7 cellular contexts compared by ENCODE assay signal in the genomic region with DNA sequence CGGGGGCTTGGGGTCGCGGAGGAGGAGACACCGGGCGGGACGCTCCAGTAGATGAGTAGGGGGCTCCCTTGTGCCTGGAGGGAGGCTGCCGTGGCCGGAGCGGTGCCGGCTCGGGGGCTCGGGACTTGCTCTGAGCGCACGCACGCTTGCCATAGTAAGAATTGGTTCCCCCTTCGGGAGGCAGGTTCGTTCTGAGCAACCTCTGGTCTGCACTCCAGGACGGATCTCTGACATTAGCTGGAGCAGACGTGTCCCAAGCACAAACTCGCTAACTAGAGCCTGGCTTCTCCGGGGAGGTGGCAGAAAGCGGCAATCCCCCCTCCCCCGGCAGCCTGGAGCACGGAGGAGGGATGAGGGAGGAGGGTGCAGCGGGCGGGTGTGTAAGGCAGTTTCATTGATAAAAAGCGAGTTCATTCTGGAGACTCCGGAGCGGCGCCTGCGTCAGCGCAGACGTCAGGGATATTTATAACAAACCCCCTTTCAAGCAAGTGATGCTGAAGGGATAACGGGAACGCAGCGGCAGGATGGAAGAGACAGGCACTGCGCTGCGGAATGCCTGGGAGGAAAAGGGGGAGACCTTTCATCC. TPM values are rescaled to one million over a fixed set of nuclear protein-coding genes. Genes with fewer than 3 reads are reported as not detected.
DNase-seq lines count a peak whose midpoint lies in the region; ATAC-seq and TF ChIP-seq lines count a peak whose summit lies in the region.

No MANE protein-coding gene starts in this region.

- intact Hi-C loops in activated CD4-positive, alpha-beta T cell treated with anti-CD3 and anti-CD28 coated beads for 36 hours (cut with DNase I, micrococcal nuclease) = loop anchor here (2.0 to 10.0 kb wide), 2 partner anchors 16 to 514 kb away; a partner anchor contains a TSS

- H3K27me3 ChIP-seq in ectodermal cell (ENCODE audit: control insufficient read depth, insufficient read depth, low read length, poor library complexity, severe bottlenecking) = peaks cover 66% of the 10 kb centered on the region
- H3K27me3 ChIP-seq in lung (ENCODE audit: control insufficient read depth, insufficient read depth) = no peaks in the 10 kb centered on the region

- H3K27ac ChIP-seq in ectodermal cell (ENCODE audit: insufficient read depth, low read depth, low read length, poor library complexity, severe bottlenecking) (no peak overlapping the region), lung (ENCODE audit: low read depth in 1 of 2, low read length in 1 of 2) (peak overlapping the region; percentile 93 to 98)

- CTCF ChIA-PET in activated CD4-positive, alpha-beta T cell treated with anti-CD3 and anti-CD28 coated beads for 36 hours (lab: Charles Lee) = interaction anchor here (0.6 kb wide), 1 partner anchor 48 kb away, joined by 3 read pairs; no protein-coding TSS in a partner anchor

- peak overlapping the region; percentile 85 for H3K4me3 Mint-ChIP-seq in activated CD4-positive, alpha-beta T cell treated with anti-CD3 and anti-CD28 coated beads for 36 hours
- peak overlapping the region; percentile 92 for H3K4me3 Mint-ChIP-seq in stimulated activated effector memory CD8-positive, alpha-beta T cell treated with anti-CD3 and anti-CD28 coated beads, Interleukin-12 subunit alpha, Interleukin-12 subunit beta, amount 100 ng/mL, for 72 hours

- peak overlapping the region; percentile 95 for H3K27ac Mint-ChIP-seq in activated CD4-positive, alpha-beta T cell treated with anti-CD3 and anti-CD28 coated beads for 36 hours
- H3K27ac Mint-ChIP-seq in stimulated activated effector memory CD8-positive, alpha-beta T cell treated with anti-CD3 and anti-CD28 coated beads, Interleukin-12 subunit alpha, Interleukin-12 subunit beta, amount 100 ng/mL, for 72 hours = peak overlapping the region; percentile 98

- DNase-seq in NCI-H1105 treated with DMSO at 0.1 percent for 48 hours (lab: John Stamatoyannopoulos, UW) (peak; percentile 66), lung (ENCODE audit: low spot score) (no peak), HT-29 (ENCODE audit: low spot score) (no peak)
- DNase-seq in activated CD4-positive, alpha-beta T cell treated with anti-CD3 and anti-CD28 coated beads for 36 hours = peak; percentile 78
- DNase-seq in stimulated activated effector memory CD8-positive, alpha-beta T cell treated with anti-CD3 and anti-CD28 coated beads, Interleukin-12 subunit alpha, Interleukin-12 subunit beta, amount 100 ng/mL, for 72 hours (ENCODE audit: low spot score in 2 of 2) = peak in 1 of 2 donors; percentile 78

- ATAC-seq in GM19035 (IDR thresholded peaks at IDR 0.05; ENCODE audit: unreplicated experiment) (peak; percentile 6), lung (ENCODE audit: insufficient read depth, low FRiP score) (no peak)
- ATAC-seq in activated CD4-positive, alpha-beta T cell treated with anti-CD3 and anti-CD28 coated beads for 36 hours = peak; percentile 21
- peak; percentile 1 for ATAC-seq in stimulated activated effector memory CD8-positive, alpha-beta T cell treated with anti-CD3 and anti-CD28 coated beads, Interleukin-12 subunit alpha, Interleukin-12 subunit beta, amount 100 ng/mL, for 72 hours

- H3K36me3 ChIP-seq in ectodermal cell (ENCODE audit: control insufficient read depth, insufficient read depth, low read length) (no peaks in the 10 kb centered on the region), lung (ENCODE audit: control insufficient read depth in 2 of 2, insufficient read depth in 2 of 2, low read length in 2 of 2) (peaks cover 12 to 17% of the 10 kb centered on the region in 2 donors)

- H3K9me3 ChIP-seq in ectodermal cell (ENCODE audit: control insufficient read depth, low read length) (no peaks in the 10 kb centered on the region), lung (ENCODE audit: control insufficient read depth in 2 of 2, insufficient read depth in 1 of 2, low read length in 1 of 2) (no peaks in the 10 kb centered on the region)

- H3K9me3 Mint-ChIP-seq in activated CD4-positive, alpha-beta T cell treated with anti-CD3 and anti-CD28 coated beads for 36 hours (ENCODE audit: low read depth) = no peaks in the 10 kb centered on the region
- H3K9me3 Mint-ChIP-seq in stimulated activated effector memory CD8-positive, alpha-beta T cell treated with anti-CD3 and anti-CD28 coated beads, Interleukin-12 subunit alpha, Interleukin-12 subunit beta, amount 100 ng/mL, for 72 hours = no peaks in the 10 kb centered on the region

- H3K4me3 ChIP-seq in ectodermal cell (ENCODE audit: insufficient read depth, low read depth, low read length) = peak overlapping the region; percentile 68
- peak overlapping the region; percentile 91 for H3K4me3 ChIP-seq in lung

- no peak for TF ChIP-seq CTCF in lung (IDR thresholded peaks at IDR 0.05; ENCODE audit: control extremely low read depth, extremely low read depth)

- peaks cover 18% of the 10 kb centered on the region for H3K27me3 Mint-ChIP-seq in activated CD4-positive, alpha-beta T cell treated with anti-CD3 and anti-CD28 coated beads for 36 hours

- peaks cover 33% of the 10 kb centered on the region for H3K36me3 Mint-ChIP-seq in activated CD4-positive, alpha-beta T cell treated with anti-CD3 and anti-CD28 coated beads for 36 hours (ENCODE audit: low read depth)
- peaks cover 51% of the 10 kb centered on the region for H3K36me3 Mint-ChIP-seq in stimulated activated effector memory CD8-positive, alpha-beta T cell treated with anti-CD3 and anti-CD28 coated beads, Interleukin-12 subunit alpha, Interleukin-12 subunit beta, amount 100 ng/mL, for 72 hours

- POLR2A ChIA-PET in activated CD4-positive, alpha-beta T cell treated with anti-CD3 and anti-CD28 coated beads for 36 hours (lab: Charles Lee) = interaction anchor here (0.6 to 1.5 kb wide), 5 partner anchors 10 to 105 kb away, joined by 3 to 6 read pairs (median 3); no protein-coding TSS in a partner anchor

- H3K4me1 ChIP-seq in ectodermal cell (ENCODE audit: control insufficient read depth, insufficient read depth, low read length) (no peaks in the 10 kb centered on the region), lung (ENCODE audit: control insufficient read depth in 2 of 2, insufficient read depth in 2 of 2, low read length in 2 of 2) (peaks cover 0 to 7% of the 10 kb centered on the region in 2 donors)

- WGBS in ectodermal cell, 2 experiments = 1% methylated on average over 38 of the region's 38 CpGs
- 0% methylated on average over 38 of the region's 38 CpGs for WGBS in lung, 2 donors

- peaks cover 39% of the 10 kb centered on the region for H3K4me1 Mint-ChIP-seq in activated CD4-positive, alpha-beta T cell treated with anti-CD3 and anti-CD28 coated beads for 36 hours
- H3K4me1 Mint-ChIP-seq in stimulated activated effector memory CD8-positive, alpha-beta T cell treated with anti-CD3 and anti-CD28 coated beads, Interleukin-12 subunit alpha, Interleukin-12 subunit beta, amount 100 ng/mL, for 72 hours = peaks cover 55% of the 10 kb centered on the region

RNA-seq across cellular contexts. Expression of a gene that starts 0.6 kb away (rescaled TPM):
- 10 to 100 TPM; 16.0 to 21.1 TPM for total RNA-seq in activated CD4-positive, alpha-beta T cell treated with anti-CD3 and anti-CD28 coated beads for 36 hours
- 82.6 TPM for polyA plus RNA-seq in ectodermal cell (2013, experiment 1 of 4)
- 58.4 TPM for polyA plus RNA-seq in ectodermal cell (2013, experiment 2 of 4)
- polyA plus RNA-seq in ectodermal cell (2013, experiment 3 of 4) = 34.2 TPM
- polyA plus RNA-seq in ectodermal cell (2013, experiment 4 of 4) = 32.0 TPM
- 100 to 1,000 TPM in 1 of 2 donors, 10 to 100 TPM in 1; 63.7 to 123 TPM for total RNA-seq in lung
- polyA plus RNA-seq in lung = 100 to 1,000 TPM; 139 to 879 TPM
- total RNA-seq in HT-29 (2014; rRNA removed; shearing (Covaris generic)) = 616 and 667 TPM in 2 replicates

Comparison
In these comparisons a context has a peak if more than half of its experiments do, and no peak if none do; other contexts are left out.
1. DNase-seq: peak in NCI-H1105 treated with DMSO at 0.1 percent for 48 hours (single experiment) and activated CD4-positive, alpha-beta T cell treated with anti-CD3 and anti-CD28 coated beads for 36 hours (single experiment); none in lung (single experiment) and HT-29 (single experiment).